Comparison of ENCODE assay signal across 16 cellular contexts in genomic region chr18:24112464-24112863, GRCh38. TPM values are rescaled to one million over a fixed set of nuclear protein-coding genes. Genes with fewer than 3 reads are reported as not detected.
DNase-seq lines count a peak whose midpoint lies in the region; ATAC-seq and TF ChIP-seq lines count a peak whose summit lies in the region.
"Had no signal": no experiment of that assay in that cellular context is flagged by ENCODE, and none has a peak within 500 bp of the region (broad histone marks: within the 10 kb centered on the region; RNA-seq: fewer than 3 reads in every experiment).

No MANE protein-coding gene starts in this region.

- H3K14ac ChIP-seq in trophoblast cell (ENCODE audit: low read length): no peak overlapping the region

- H2AK5ac ChIP-seq in trophoblast cell (ENCODE audit: low read length): no peak overlapping the region

- H3K4ac ChIP-seq in trophoblast cell (ENCODE audit: low read depth, low read length): no peak overlapping the region

- H3K36me3 Mint-ChIP-seq in CD4-positive, CD25-positive, alpha-beta regulatory T cell: peaks cover 38% of the 10 kb centered on the region
- peaks cover 0 to 73% (median 19%) of the 10 kb centered on the region in 3 donors for H3K36me3 Mint-ChIP-seq in CD8-positive, alpha-beta memory T cell
- H3K36me3 Mint-ChIP-seq in activated T-helper 17 cell treated with anti-CD3 and anti-CD28 coated beads, Interleukin-2, amount 50 U/mL, for 72 hours (ENCODE audit: low read depth): peaks cover 70% of the 10 kb centered on the region

- H3K79me2 ChIP-seq in trophoblast cell (ENCODE audit: control insufficient read depth, insufficient read depth, low read length, poor library complexity): no peaks in the 10 kb centered on the region

- TF ChIP-seq POLR2A in right lobe of liver (IDR thresholded peaks at IDR 0.05): no peak

- CTCF ChIA-PET in CD8-positive, alpha-beta memory T cell (lab: Charles Lee): interaction anchor here (1.1 to 1.6 kb wide), 3 partner anchors 12 to 194 kb away, joined by 3 to 5 read pairs (median 3); no protein-coding TSS in a partner anchor
- CTCF ChIA-PET in HEK293T (lab: Yijun Ruan, JAX): interaction anchor here (0.7 to 1.5 kb wide), 2 partner anchors 194 to 501 kb away, joined by 3 to 4 read pairs; no protein-coding TSS in a partner anchor

- H3K18ac ChIP-seq in trophoblast cell (ENCODE audit: low read length): no peak overlapping the region

- intact Hi-C loops in right lobe of liver (cut with DNase I): loop anchor here (10.0 kb wide), 2 partner anchors 48 to 58 kb away; no protein-coding TSS in a partner anchor

- no peak overlapping the region for H3K9ac ChIP-seq in trophoblast cell (ENCODE audit: low read length)

- H3K27ac Mint-ChIP-seq in CD4-positive, CD25-positive, alpha-beta regulatory T cell: peak overlapping the region in 2 of 3 donors; percentile 11 to 60
- peak overlapping the region in 7 of 8 donors; percentile 17 to 77 (median 64) for H3K27ac Mint-ChIP-seq in CD8-positive, alpha-beta memory T cell
- peak overlapping the region; percentile 76 for H3K27ac Mint-ChIP-seq in activated T-helper 17 cell treated with anti-CD3 and anti-CD28 coated beads, Interleukin-2, amount 50 U/mL, for 72 hours

- no peaks in the 10 kb centered on the region for H3K27me3 Mint-ChIP-seq in CD4-positive, CD25-positive, alpha-beta regulatory T cell
- H3K27me3 Mint-ChIP-seq in CD8-positive, alpha-beta memory T cell: no peaks in the 10 kb centered on the region
- H3K27me3 Mint-ChIP-seq in activated T-helper 17 cell treated with anti-CD3 and anti-CD28 coated beads, Interleukin-2, amount 50 U/mL, for 72 hours: no peaks in the 10 kb centered on the region

- H3K9me3 Mint-ChIP-seq in CD4-positive, CD25-positive, alpha-beta regulatory T cell: no peaks in the 10 kb centered on the region
- H3K9me3 Mint-ChIP-seq in CD8-positive, alpha-beta memory T cell: no peaks in the 10 kb centered on the region
- H3K9me3 Mint-ChIP-seq in activated T-helper 17 cell treated with anti-CD3 and anti-CD28 coated beads, Interleukin-2, amount 50 U/mL, for 72 hours: no peaks in the 10 kb centered on the region

- H3K27ac ChIP-seq in CD4-positive, CD25-positive, alpha-beta regulatory T cell (ENCODE audit: insufficient read depth, low read length, poor library complexity, severe bottlenecking): no peak overlapping the region
- no peak overlapping the region for H3K27ac ChIP-seq in CD8-positive, alpha-beta memory T cell (ENCODE audit: low read depth, low read length)
- peak overlapping the region; percentile 91 to 97 (median 96) for H3K27ac ChIP-seq in right lobe of liver
- H3K27ac ChIP-seq in trophoblast cell (ENCODE audit: low read depth, low read length): no peak overlapping the region
- H3K27ac ChIP-seq: SK-N-MC had no signal

- H3K4me3 Mint-ChIP-seq in CD4-positive, CD25-positive, alpha-beta regulatory T cell: no peak overlapping the region
- H3K4me3 Mint-ChIP-seq in CD8-positive, alpha-beta memory T cell: no peak overlapping the region
- H3K4me3 Mint-ChIP-seq in activated T-helper 17 cell treated with anti-CD3 and anti-CD28 coated beads, Interleukin-2, amount 50 U/mL, for 72 hours: no peak overlapping the region
- H3K4me3 Mint-ChIP-seq: CD14-positive monocyte had no signal

- H4K8ac ChIP-seq in trophoblast cell (ENCODE audit: low read depth, low read length): no peak overlapping the region

- no peaks in the 10 kb centered on the region for H3K79me1 ChIP-seq in trophoblast cell (ENCODE audit: low read length)

- H3K4me3 ChIP-seq in CD4-positive, CD25-positive, alpha-beta regulatory T cell (ENCODE audit: low read depth, low read length): no peak overlapping the region
- no peak overlapping the region for H3K4me3 ChIP-seq in CD8-positive, alpha-beta memory T cell (ENCODE audit: low read length)
- peak overlapping the region in 2 of 3 donors; percentile 59 to 63 for H3K4me3 ChIP-seq in right lobe of liver
- H3K4me3 ChIP-seq in trophoblast cell (ENCODE audit: low read depth, low read length): no peak overlapping the region
- H3K4me3 ChIP-seq: MG63, SK-N-MC had no signal

- peaks cover 13 to 43% (median 29%) of the 10 kb centered on the region in 4 donors for H3K4me1 Mint-ChIP-seq in CD4-positive, CD25-positive, alpha-beta regulatory T cell
- H3K4me1 Mint-ChIP-seq in CD8-positive, alpha-beta memory T cell: peaks cover 34 to 48% (median 47%) of the 10 kb centered on the region in 3 donors
- peaks cover 32% of the 10 kb centered on the region for H3K4me1 Mint-ChIP-seq in activated T-helper 17 cell treated with anti-CD3 and anti-CD28 coated beads, Interleukin-2, amount 50 U/mL, for 72 hours

- no peak overlapping the region for H3K23ac ChIP-seq in trophoblast cell (ENCODE audit: low read length)

- no peaks in the 10 kb centered on the region for H3K9me3 ChIP-seq in CD4-positive, CD25-positive, alpha-beta regulatory T cell (ENCODE audit: control insufficient read depth in 2 of 2, low read length in 2 of 2)
- no peaks in the 10 kb centered on the region for H3K9me3 ChIP-seq in CD8-positive, alpha-beta memory T cell (ENCODE audit: low read length)
- no peaks in the 10 kb centered on the region for H3K9me3 ChIP-seq in right lobe of liver
- H3K9me3 ChIP-seq in trophoblast cell (ENCODE audit: insufficient read depth, low read depth, low read length): no peaks in the 10 kb centered on the region
- H3K9me3 ChIP-seq: MG63 had no signal

- no peak for DNase-seq in CD4-positive, CD25-positive, alpha-beta regulatory T cell
- no peak for DNase-seq in CD8-positive, alpha-beta memory T cell
- DNase-seq in right lobe of liver (no peak), trophoblast cell (no peak), NCI-H2171 (lab: John Stamatoyannopoulos, UW) (no peak), HEK293T (ENCODE audit: extremely low spot score) (no peak)
- DNase-seq: AML-193, DMS79, NCI-H1092, NCI-H2081 treated with DMSO at 0.1 percent for 48 hours had no signal

- no peak overlapping the region for H2AFZ ChIP-seq in trophoblast cell (ENCODE audit: insufficient read depth, low read length, poor library complexity)

- peaks cover 68% of the 10 kb centered on the region for H3K36me3 ChIP-seq in CD4-positive, CD25-positive, alpha-beta regulatory T cell (ENCODE audit: control insufficient read depth, insufficient read depth, low read length)
- H3K36me3 ChIP-seq in CD8-positive, alpha-beta memory T cell (ENCODE audit: insufficient read depth, low read length): peaks cover 38% of the 10 kb centered on the region
- H3K36me3 ChIP-seq in right lobe of liver: no peaks in the 10 kb centered on the region
- H3K36me3 ChIP-seq in trophoblast cell (ENCODE audit: control insufficient read depth in 1 of 2, insufficient read depth in 2 of 2, low read length in 2 of 2): peaks cover 0 to 2% of the 10 kb centered on the region in 2 experiments
- H3K36me3 ChIP-seq: MG63 had no signal

- no peak overlapping the region for H4K12ac ChIP-seq in trophoblast cell (ENCODE audit: low read depth, low read length)

- no peak overlapping the region for H2BK120ac ChIP-seq in trophoblast cell (ENCODE audit: insufficient read depth, low read length, poor library complexity)

- POLR2A ChIA-PET in CD8-positive, alpha-beta memory T cell (lab: Charles Lee): interaction anchor here (1.0 kb wide), 1 partner anchor 26 kb away, joined by 3 read pairs; the partner anchor contains the start of gene CABYR
- POLR2A ChIA-PET in HEK293T (lab: Yijun Ruan, JAX): no interaction called here

- no peaks in the 10 kb centered on the region for H3K27me3 ChIP-seq in CD4-positive, CD25-positive, alpha-beta regulatory T cell (ENCODE audit: control insufficient read depth, insufficient read depth, low read length)
- no peaks in the 10 kb centered on the region for H3K27me3 ChIP-seq in CD8-positive, alpha-beta memory T cell (ENCODE audit: insufficient read depth, low read length, poor library complexity, severe bottlenecking)
- H3K27me3 ChIP-seq in right lobe of liver (no peaks in the 10 kb centered on the region), trophoblast cell (ENCODE audit: insufficient read depth, low read length) (no peaks in the 10 kb centered on the region)
- H3K27me3 ChIP-seq: MG63 had no signal

- 35% methylated on average over 4 of the region's 4 CpGs for WGBS in right lobe of liver (ENCODE audit: insufficient coverage, low coverage, low lambda C conversion rate, missing lambda C conversion rate)
- no CpG with 5 or more reads among the region's 4 CpGs for whole genome bisulfite sequencing in trophoblast cell (ENCODE audit: extremely low coverage, insufficient coverage, insufficient read length)

- no peaks in the 10 kb centered on the region for H3K4me1 ChIP-seq in CD4-positive, CD25-positive, alpha-beta regulatory T cell (ENCODE audit: control insufficient read depth, insufficient read depth, low read length, poor library complexity, severe bottlenecking)
- H3K4me1 ChIP-seq in CD8-positive, alpha-beta memory T cell (ENCODE audit: insufficient read depth, low read length): peaks cover 14% of the 10 kb centered on the region
- H3K4me1 ChIP-seq in right lobe of liver (peaks cover 0 to 36% (median 12%) of the 10 kb centered on the region in 4 donors), trophoblast cell (ENCODE audit: control insufficient read depth in 1 of 2, insufficient read depth in 2 of 2, low read length in 2 of 2) (no peaks in the 10 kb centered on the region)

- H4K91ac ChIP-seq in trophoblast cell (ENCODE audit: low read depth, low read length): no peak overlapping the region

- H3K4me2 ChIP-seq in trophoblast cell (ENCODE audit: low read length): no peak overlapping the region

- no peak overlapping the region for H2BK5ac ChIP-seq in trophoblast cell (ENCODE audit: low read depth, low read length, poor library complexity)

- H2BK12ac ChIP-seq in trophoblast cell (ENCODE audit: low read length): no peak overlapping the region

- TF ChIP-seq CTCF in right lobe of liver (IDR thresholded peaks at IDR 0.05): no peak

- ATAC-seq in CD4-positive, CD25-positive, alpha-beta regulatory T cell (ENCODE audit: low read depth in 2 of 2): no peak
- no peak for ATAC-seq in activated T-helper 17 cell treated with anti-CD3 and anti-CD28 coated beads, Interleukin-2, amount 50 U/mL, for 72 hours (replicated peaks)
- ATAC-seq in right lobe of liver (peak in 3 of 4 donors; percentile 3 to 4 (median 4)), GM19467 (IDR thresholded peaks at IDR 0.05; ENCODE audit: unreplicated experiment) (no peak)
- ATAC-seq: Right ventricle myocardium inferior had no signal

TF ChIP-seq in HEK293T, 16 proteins besides CTCF, POLR2A, EP300 and RAD21 (continues in another document):
- TF ChIP-seq CTBP1 (IDR thresholded peaks at IDR 0.05; ENCODE audit: borderline replicate concordance): no peak

RNA-seq across cellular contexts. Expression of gene CABYR, which starts 26.4 kb away (rescaled TPM):
- 1.2 TPM for total RNA-seq in CD4-positive, CD25-positive, alpha-beta regulatory T cell
- polyA plus RNA-seq in CD4-positive, CD25-positive, alpha-beta regulatory T cell: under 1 TPM in 2 of 4 donors, not detected in 2; 0.19 to 0.56 TPM
- 1 to 10 TPM; 1.2 to 1.7 TPM for total RNA-seq in CD8-positive, alpha-beta memory T cell
- 0.62 TPM for polyA plus RNA-seq in CD8-positive, alpha-beta memory T cell
- 1 to 10 TPM; 4.7 to 5.2 TPM for total RNA-seq in activated T-helper 17 cell treated with anti-CD3 and anti-CD28 coated beads, Interleukin-2, amount 50 U/mL, for 72 hours
- total RNA-seq in right lobe of liver: 1 to 10 TPM in 3 of 6 experiments, under 1 TPM in 1, not detected in 2; 0.31 to 7.5 (median 3.7) TPM
- 11.1 and 11.6 TPM in 2 replicates for polyA plus RNA-seq in trophoblast cell (2013)
- total RNA-seq: Right ventricle myocardium inferior had no signal
- polyA plus RNA-seq: CD14-positive monocyte had no signal

Comparison
In these comparisons a context has a peak if more than half of its experiments do, and no peak if none do; other contexts are left out.
1. ATAC-seq: peak in right lobe of liver (3 of 4); none in CD4-positive, CD25-positive, alpha-beta regulatory T cell (0 of 2), activated T-helper 17 cell treated with anti-CD3 and anti-CD28 coated beads, Interleukin-2, amount 50 U/mL, for 72 hours (single experiment) and GM19467 (single experiment).
2. H3K27ac ChIP-seq: peak in right lobe of liver (3 of 3); none in CD4-positive, CD25-positive, alpha-beta regulatory T cell (single experiment), CD8-positive, alpha-beta memory T cell (single experiment) and trophoblast cell (single experiment).
3. H3K4me3 ChIP-seq: peak in right lobe of liver (2 of 3); none in CD4-positive, CD25-positive, alpha-beta regulatory T cell (single experiment), CD8-positive, alpha-beta memory T cell (single experiment) and trophoblast cell (single experiment).
4. Peak in every context shown above with its lines, with median percentiles within 50 percentile points of each other: H3K27ac Mint-ChIP-seq.